16 cellular contexts compared by ENCODE assay signal in the genomic region with DNA sequence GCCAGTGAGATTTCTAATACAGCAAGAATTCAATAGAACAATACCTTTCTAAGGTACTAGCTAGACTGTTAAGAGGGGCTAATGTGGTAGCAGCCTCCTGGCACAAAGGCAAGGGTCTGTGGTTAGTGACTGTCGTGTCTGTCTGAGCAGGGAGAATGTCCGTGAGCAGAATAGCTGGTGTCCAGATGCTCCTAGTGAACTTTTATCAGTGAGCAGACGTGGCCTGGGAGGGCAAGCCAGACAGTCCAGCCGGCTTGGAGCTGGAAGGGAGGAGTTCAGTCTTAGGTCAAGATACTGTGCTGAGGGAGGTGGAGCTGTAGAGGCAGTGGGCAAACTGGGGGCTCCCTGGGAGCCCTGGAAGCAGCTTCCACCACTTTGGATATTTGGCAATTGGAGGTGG.
DNase-seq lines count a peak whose midpoint lies in the region; ATAC-seq and TF ChIP-seq lines count a peak whose summit lies in the region.
"Had no signal": no experiment of that assay in that cellular context is flagged by ENCODE, and none has a peak within 500 bp of the region (broad histone marks: within the 10 kb centered on the region; RNA-seq: fewer than 3 reads in every experiment).

No MANE protein-coding gene starts in this region.

- no peak for ATAC-seq in natural killer cell
- ATAC-seq: activated CD8-positive, alpha-beta T cell treated with anti-CD3 and anti-CD28 coated beads for 36 hours; stimulated activated naive B cell treated with anti-CD40 and anti-IgM and Interleukin-4, amounts not matched to agents 10 μg/mL and 1 μg/mL and 100 μg/mL, for 72 hours had no signal

- no peak overlapping the region for H3K4me3 ChIP-seq in mesodermal cell (ENCODE audit: extremely low read depth, insufficient read depth, low read length, poor library complexity, severe bottlenecking)

- intact Hi-C loops in natural killer cell (cut with micrococcal nuclease): no loop called here

- H3K27ac Mint-ChIP-seq in type B pancreatic cell (peak overlapping the region; percentile 9), natural killer cell (no peak overlapping the region)
- H3K27ac Mint-ChIP-seq: activated CD8-positive, alpha-beta T cell treated with anti-CD3 and anti-CD28 coated beads for 36 hours; CD4-positive, alpha-beta T cell; naive B cell; stimulated activated naive B cell treated with anti-CD40 and anti-IgM and Interleukin-4, amounts not matched to agents 10 μg/mL and 1 μg/mL and 100 μg/mL, for 72 hours had no signal

- no peak for TF ChIP-seq CTCF in type B pancreatic cell (conservative IDR thresholded peaks at IDR 0.05)
- TF ChIP-seq CTCF in natural killer cell (IDR thresholded peaks at IDR 0.05): no peak

- H3K27me3 Mint-ChIP-seq in type B pancreatic cell (no peaks in the 10 kb centered on the region), natural killer cell (ENCODE audit: low read depth in 2 of 2) (peaks cover 20 to 33% of the 10 kb centered on the region in 2 donors)

- no peaks in the 10 kb centered on the region for H3K9me3 ChIP-seq in mesodermal cell (ENCODE audit: control insufficient read depth, low read length)

- H3K4me1 ChIP-seq in mesodermal cell (ENCODE audit: control insufficient read depth, insufficient read depth, low read length, poor library complexity, severe bottlenecking): peaks cover 88% of the 10 kb centered on the region

- H3K36me3 ChIP-seq in mesodermal cell (ENCODE audit: control insufficient read depth, insufficient read depth, low read length): peaks cover 45% of the 10 kb centered on the region

- WGBS in mesodermal cell (ENCODE audit: insufficient coverage in 2 of 2), 2 experiments: 73 to 84% methylated on average over 4 of the region's 4 CpGs

- H3K4me1 Mint-ChIP-seq in type B pancreatic cell (ENCODE audit: unreplicated experiment) (peaks cover 64% of the 10 kb centered on the region), natural killer cell (no peaks in the 10 kb centered on the region)
- H3K4me1 Mint-ChIP-seq: naive B cell had no signal

- H3K4me3 Mint-ChIP-seq in type B pancreatic cell: no peak overlapping the region
- H3K4me3 Mint-ChIP-seq in natural killer cell: no peak overlapping the region
- H3K4me3 Mint-ChIP-seq: activated CD8-positive, alpha-beta T cell treated with anti-CD3 and anti-CD28 coated beads for 36 hours; CD4-positive, alpha-beta T cell; naive B cell; stimulated activated naive B cell treated with anti-CD40 and anti-IgM and Interleukin-4, amounts not matched to agents 10 μg/mL and 1 μg/mL and 100 μg/mL, for 72 hours had no signal

- H3K9me3 Mint-ChIP-seq in type B pancreatic cell (no peaks in the 10 kb centered on the region), natural killer cell (no peaks in the 10 kb centered on the region)
- H3K9me3 Mint-ChIP-seq: activated CD8-positive, alpha-beta T cell treated with anti-CD3 and anti-CD28 coated beads for 36 hours; CD4-positive, alpha-beta T cell had no signal

- TF ChIP-seq POLR2A in erythroblast (IDR thresholded peaks at IDR 0.05; ENCODE audit: low read length): no peak

- peak overlapping the region; percentile 95 for H3K27ac ChIP-seq in mesodermal cell (ENCODE audit: low read depth, low read length, severe bottlenecking)

- H3K36me3 Mint-ChIP-seq in type B pancreatic cell: peaks cover 7% of the 10 kb centered on the region
- no peaks in the 10 kb centered on the region for H3K36me3 Mint-ChIP-seq in natural killer cell
- H3K36me3 Mint-ChIP-seq: naive B cell; stimulated activated naive B cell treated with anti-CD40 and anti-IgM and Interleukin-4, amounts not matched to agents 10 μg/mL and 1 μg/mL and 100 μg/mL, for 72 hours had no signal

- DNase-seq in RPMI7951 (ENCODE audit: low read depth) (peak; percentile 81), erythroblast (lab: John Stamatoyannopoulos, UW) (peak; percentile 15 to 50), type B pancreatic cell (ENCODE audit: extremely low spot score, unreplicated experiment) (no peak), germinal center (ENCODE audit: low spot score) (no peak), A172 (ENCODE audit: low spot score) (no peak), natural killer cell (no peak), RKO (ENCODE audit: low spot score) (no peak)
- DNase-seq: activated CD8-positive, alpha-beta T cell treated with anti-CD3 and anti-CD28 coated beads for 36 hours; aorta; CD4-positive, alpha-beta T cell; KBM-7; naive B cell; NCI-H69; SHP77; stimulated activated naive B cell treated with anti-CD40 and anti-IgM and Interleukin-4, amounts not matched to agents 10 μg/mL and 1 μg/mL and 100 μg/mL, for 72 hours had no signal

Comparison
In these comparisons a context has a peak if more than half of its experiments do, and no peak if none do; other contexts are left out.
1. DNase-seq: peak in RPMI7951 (single experiment) and erythroblast (2 of 2); none in type B pancreatic cell (single experiment), germinal center (single experiment), A172 (single experiment), natural killer cell (single experiment) and RKO (single experiment).